1 cellular context compared by ENCODE assay signal in genomic region chr5:133700251-133700650, GRCh38.
TF ChIP-seq lines count a peak whose summit lies in the region.

No MANE protein-coding gene starts in this region.

TF ChIP-seq in H1, 55 proteins besides CTCF, POLR2A, EP300 and RAD21:
- TF ChIP-seq CREB1 (IDR thresholded peaks at IDR 0.05) (no peak), JUN (IDR thresholded peaks at IDR 0.05; ENCODE audit: low read depth, low read length) (no peak), YY1 (IDR thresholded peaks at IDR 0.05; ENCODE audit: low read depth, low read length) (no peak), EZH2 (IDR thresholded peaks at IDR 0.05; ENCODE audit: low read depth, low read length, severe bottlenecking) (no peak), CTBP2 (IDR thresholded peaks at IDR 0.05; ENCODE audit: borderline replicate concordance, insufficient read depth, insufficient read length, low read length) (no peak), ASH2L (IDR thresholded peaks at IDR 0.05; ENCODE audit: low read length) (no peak), CBX8 (IDR thresholded peaks at IDR 0.05; ENCODE audit: borderline replicate concordance, low read depth, low read length) (no peak), GTF2F1 (IDR thresholded peaks at IDR 0.05; ENCODE audit: borderline replicate concordance, low read depth, low read length) (no peak), SAP30 (IDR thresholded peaks at IDR 0.05; ENCODE audit: insufficient read depth, insufficient replicate concordance, low read length) (no peak), HDAC6 (IDR thresholded peaks at IDR 0.05; ENCODE audit: low read depth, low read length) (no peak), ZNF274 (IDR thresholded peaks at IDR 0.05; ENCODE audit: borderline replicate concordance, extremely low read depth, low read length) (no peak), CHD2 (IDR thresholded peaks at IDR 0.05; ENCODE audit: low read length) (no peak), SP1 (IDR thresholded peaks at IDR 0.05; ENCODE audit: low read depth, low read length) (no peak)
